Comparison of ENCODE assay signal across 8 cellular contexts in genomic region chr14:31420013-31420318, GRCh38. TPM values are rescaled to one million over a fixed set of nuclear protein-coding genes. Genes with fewer than 3 reads are reported as not detected.
A peak's percentile ranks its signal among the peaks of the same experiment; 100 is the strongest.
DNase-seq lines count a peak whose midpoint lies in the region; ATAC-seq and TF ChIP-seq lines count a peak whose summit lies in the region.

No MANE protein-coding gene starts in this region.

- peak overlapping the region; percentile 96 for H3K27ac Mint-ChIP-seq in chondrocyte (ENCODE audit: unreplicated experiment)
- H3K27ac Mint-ChIP-seq in stimulated activated naive B cell treated with anti-CD40 and anti-IgM and Interleukin-4, amounts not matched to agents 10 μg/mL and 1 μg/mL and 100 μg/mL, for 72 hours, result peak overlapping the region; percentile 99

- H3K4me2 ChIP-seq in PC-3 (ENCODE audit: low read length), result peak overlapping the region; percentile 82

- peak; percentile 25 for ATAC-seq in GM18502 (IDR thresholded peaks at IDR 0.05; ENCODE audit: poor library complexity, unreplicated experiment)
- peak; percentile 15 for ATAC-seq in HG03039 (IDR thresholded peaks at IDR 0.05; ENCODE audit: unreplicated experiment)
- ATAC-seq in PC-3, result peak; percentile 79
- ATAC-seq in left colon, result peak; percentile 86
- ATAC-seq in stimulated activated naive B cell treated with anti-CD40 and anti-IgM and Interleukin-4, amounts not matched to agents 10 μg/mL and 1 μg/mL and 100 μg/mL, for 72 hours (replicated peaks), result peak; percentile 19 to 21

- TF ChIP-seq CTCF in AG04450 (IDR thresholded peaks at IDR 0.05; ENCODE audit: low read depth, low read length) (no peak), PC-3 (conservative IDR thresholded peaks at IDR 0.05; ENCODE audit: low read depth, low read length) (no peak), chondrocyte (IDR thresholded peaks at IDR 0.05) (no peak)

- CTCF ChIA-PET in AG04450 (lab: Charles Lee), result interaction anchor here (0.5 to 2.4 kb wide), 3 partner anchors 11 to 32 kb away, joined by 4 to 11 read pairs (median 4); no protein-coding TSS in a partner anchor
- CTCF ChIA-PET in PC-3 (lab: Charles Lee), result interaction anchor here (1.3 to 2.5 kb wide), 2 partner anchors 22 to 30 kb away, joined by 4 to 29 read pairs; no protein-coding TSS in a partner anchor

- peak overlapping the region; percentile 79 for H3K9ac ChIP-seq in PC-3 (ENCODE audit: low read length)

- H3K4me3 Mint-ChIP-seq in chondrocyte (ENCODE audit: unreplicated experiment), result peak overlapping the region; percentile 91
- H3K4me3 Mint-ChIP-seq in stimulated activated naive B cell treated with anti-CD40 and anti-IgM and Interleukin-4, amounts not matched to agents 10 μg/mL and 1 μg/mL and 100 μg/mL, for 72 hours, result peak overlapping the region; percentile 94 to 99

- H3K27me3 Mint-ChIP-seq in chondrocyte (ENCODE audit: low read depth), result no peaks in the 10 kb centered on the region
- no peaks in the 10 kb centered on the region for H3K27me3 Mint-ChIP-seq in stimulated activated naive B cell treated with anti-CD40 and anti-IgM and Interleukin-4, amounts not matched to agents 10 μg/mL and 1 μg/mL and 100 μg/mL, for 72 hours

- no peak for DNase-seq in AG04450 (ENCODE audit: low read depth, low spot score)
- peak; percentile 58 for DNase-seq in PC-3
- DNase-seq in chondrocyte (ENCODE audit: low spot score), result no peak
- DNase-seq in left colon, result peak; percentile 84 to 85
- no peak for DNase-seq in stimulated activated naive B cell treated with anti-CD40 and anti-IgM and Interleukin-4, amounts not matched to agents 10 μg/mL and 1 μg/mL and 100 μg/mL, for 72 hours
- no peak for DNase-seq in NCI-H1436 (lab: John Stamatoyannopoulos, UW)

- no peaks in the 10 kb centered on the region for H3F3A ChIP-seq in PC-3 (ENCODE audit: low read length, unreplicated experiment)

- H3K4me1 ChIP-seq in PC-3 (ENCODE audit: insufficient read depth, low read length), result peaks cover 19% of the 10 kb centered on the region

- intact Hi-C loops in PC-3 (cut with micrococcal nuclease) (no loop called here), left colon (cut with DNase I, micrococcal nuclease) (no loop called here)

- H3K27ac ChIP-seq in AG04450 (ENCODE audit: low read depth, low read length) (peak overlapping the region; percentile 77), PC-3 (ENCODE audit: low read length) (0 out of 2 replicates have a peak overlapping the region, but pooled peaks have one; percentile 10)

- H4K20me1 ChIP-seq in PC-3 (ENCODE audit: low read length), result no peaks in the 10 kb centered on the region

- peaks cover 38% of the 10 kb centered on the region for H3K4me1 Mint-ChIP-seq in chondrocyte (ENCODE audit: low read depth)
- H3K4me1 Mint-ChIP-seq in stimulated activated naive B cell treated with anti-CD40 and anti-IgM and Interleukin-4, amounts not matched to agents 10 μg/mL and 1 μg/mL and 100 μg/mL, for 72 hours, result peaks cover 15 to 37% of the 10 kb centered on the region in 2 donors

- peak overlapping the region; percentile 100 for H3K4me3 ChIP-seq in AG04450 (ENCODE audit: low read depth, low read length)
- H3K4me3 ChIP-seq in PC-3 (ENCODE audit: low read length), result peak overlapping the region; percentile 91

- H3K9me2 ChIP-seq in PC-3 (replicated peaks; ENCODE audit: low read length), result no peaks in the 10 kb centered on the region

- peaks cover 4% of the 10 kb centered on the region; the same call in 1 of the 2 replicates for H3K9me3 ChIP-seq in AG04450 (ENCODE audit: control insufficient read depth, insufficient read depth, low read length)
- no peaks in the 10 kb centered on the region for H3K9me3 ChIP-seq in PC-3 (ENCODE audit: low read length)

- no TSS peak for BruUV-seq in PC-3 (replicated peaks; lab: Mats Ljungman, UMichigan)

- H3K27me3 ChIP-seq in AG04450 (ENCODE audit: control insufficient read depth, insufficient read depth, low read length) (no peaks in the 10 kb centered on the region), PC-3 (ENCODE audit: low read length) (no peaks in the 10 kb centered on the region)

- peaks cover 3% of the 10 kb centered on the region for H3K36me3 Mint-ChIP-seq in chondrocyte (ENCODE audit: low read depth)
- H3K36me3 Mint-ChIP-seq in stimulated activated naive B cell treated with anti-CD40 and anti-IgM and Interleukin-4, amounts not matched to agents 10 μg/mL and 1 μg/mL and 100 μg/mL, for 72 hours, result peaks cover 4% of the 10 kb centered on the region in 2 donors

- no peaks in the 10 kb centered on the region for H3K36me3 ChIP-seq in PC-3 (ENCODE audit: low read depth, low read length)

- H2AFZ ChIP-seq in PC-3 (ENCODE audit: low read length), result peak overlapping the region; percentile 86

- H3K9me3 Mint-ChIP-seq in chondrocyte (ENCODE audit: low read depth), result no peaks in the 10 kb centered on the region
- no peaks in the 10 kb centered on the region for H3K9me3 Mint-ChIP-seq in stimulated activated naive B cell treated with anti-CD40 and anti-IgM and Interleukin-4, amounts not matched to agents 10 μg/mL and 1 μg/mL and 100 μg/mL, for 72 hours

- H3K79me2 ChIP-seq in PC-3 (ENCODE audit: low read length), result peaks cover 44% of the 10 kb centered on the region

- POLR2A ChIA-PET in AG04450 (lab: Yijun Ruan, JAX), result interaction anchor here (0.8 to 2.2 kb wide), 17 partner anchors 8 to 1053 kb away, joined by 3 to 31 read pairs (median 5); partner anchors contain the start of genes ARHGAP5, DTD2, HECTD1 and STRN3
- POLR2A ChIA-PET in PC-3 (lab: Charles Lee; ENCODE audit: unreplicated experiment), result interaction anchor here (0.9 to 1.8 kb wide), 6 partner anchors 18 to 784 kb away, joined by 3 to 29 read pairs (median 4); partner anchors contain the start of genes ARHGAP5 and DTD2

RNA-seq across cellular contexts. Expression of gene HEATR5A, which starts 0.4 kb away (rescaled TPM):
- polyA plus RNA-seq in AG04450 (2011; rRNA removed), result 26.6 and 35.4 TPM in 2 replicates
- 35.5 and 58.1 TPM in 2 replicates for polyA minus RNA-seq in AG04450 (2011; rRNA and poly(A)+ RNA removed)
- total RNA-seq in PC-3 (2014; rRNA removed) (11.5 and 12.7 TPM in 2 replicates), chondrocyte (57.7 to 74.0 TPM (median 59.3 TPM) in 3 replicates), left colon (10 to 100 TPM; 60.4 to 69.6 TPM)

RNA-seq across cellular contexts. Expression of gene DTD2, which starts 37.3 kb away (rescaled TPM):
- polyA plus RNA-seq in AG04450 (2011; rRNA removed), result 16.6 and 18.8 TPM in 2 replicates
- polyA minus RNA-seq in AG04450 (2011; rRNA and poly(A)+ RNA removed), result 8.2 and 14.7 TPM in 2 replicates
- total RNA-seq in PC-3 (2014; rRNA removed) (35.9 and 36.8 TPM in 2 replicates), chondrocyte (29.5 to 36.1 TPM (median 34.1 TPM) in 3 replicates), left colon (10 to 100 TPM; 11.8 to 14.6 TPM)

Comparison
In these comparisons a context has a peak if more than half of its experiments do, and no peak if none do; other contexts are left out.
1. DNase-seq: peak in PC-3 (single experiment) and left colon (2 of 2); none in AG04450 (single experiment), chondrocyte (single experiment), stimulated activated naive B cell treated with anti-CD40 and anti-IgM and Interleukin-4, amounts not matched to agents 10 μg/mL and 1 μg/mL and 100 μg/mL, for 72 hours (single experiment) and NCI-H1436 (single experiment).
2. ATAC-seq: peak in every context shown above with its lines; median percentile 86 in left colon; 79 in PC-3; 25 in GM18502; 20 in stimulated activated naive B cell treated with anti-CD40 and anti-IgM and Interleukin-4, amounts not matched to agents 10 μg/mL and 1 μg/mL and 100 μg/mL, for 72 hours; 15 in HG03039.